1 cellular context compared by ENCODE assay signal in genomic region chr19:58509731-58510083, GRCh38.
TF ChIP-seq lines count a peak whose summit lies in the region.

No MANE protein-coding gene starts in this region.

TF ChIP-seq in K562, 482 proteins besides CTCF, POLR2A, EP300 and RAD21 (continued from another document):
- TF ChIP-seq CHD7 (IDR thresholded peaks at IDR 0.05; ENCODE audit: low read depth, low read length), result no peak
- TF ChIP-seq ZNF57 (CRISPR knock-in tag; IDR thresholded peaks at IDR 0.05), result no peak
- peak; percentile 66; the same call in 1 of the 2 replicates for TF ChIP-seq ARID1B (IDR thresholded peaks at IDR 0.05)
- no peak for TF ChIP-seq CGGBP1 (CRISPR knock-in tag; IDR thresholded peaks at IDR 0.05)
- TF ChIP-seq CLOCK (CRISPR knock-in tag; IDR thresholded peaks at IDR 0.05; ENCODE audit: borderline replicate concordance), result no peak
- TF ChIP-seq CBFB (CRISPR knock-in tag; IDR thresholded peaks at IDR 0.05), result peak; percentile 95
- no peak for TF ChIP-seq FUS (optimal IDR thresholded peaks at IDR 0.05; ENCODE audit: low read depth, low read length)
- TF ChIP-seq ZNF212 (CRISPR knock-in tag; IDR thresholded peaks at IDR 0.05), result no peak
- TF ChIP-seq ZNF785 (CRISPR knock-in tag; IDR thresholded peaks at IDR 0.05), result no peak
- TF ChIP-seq HEY1 (CRISPR knock-in tag; IDR thresholded peaks at IDR 0.05; ENCODE audit: borderline replicate concordance), result no peak
- TF ChIP-seq POLR3A (IDR thresholded peaks at IDR 0.05; ENCODE audit: borderline replicate concordance, extremely low read depth, insufficient read depth, insufficient read length), result no peak
- TF ChIP-seq RERE (CRISPR knock-in tag; IDR thresholded peaks at IDR 0.05; ENCODE audit: borderline replicate concordance), result no peak
- no peak for TF ChIP-seq MED1 (CRISPR knock-in tag; IDR thresholded peaks at IDR 0.05; ENCODE audit: borderline replicate concordance)
- no peak for TF ChIP-seq ATF1 (CRISPR knock-in tag; IDR thresholded peaks at IDR 0.05)
- peak; percentile 29; the same call in 1 of the 2 replicates for TF ChIP-seq ATF1 (tag; IDR thresholded peaks at IDR 0.05)
- TF ChIP-seq ESRRA (IDR thresholded peaks at IDR 0.05; ENCODE audit: borderline replicate concordance, low read depth), result peak; percentile 71; the same call in 1 of the 2 replicates
- no peak for TF ChIP-seq ZNF134 (CRISPR knock-in tag; conservative IDR thresholded peaks at IDR 0.05)
- TF ChIP-seq HLTF (IDR thresholded peaks at IDR 0.05), result no peak
- no peak for TF ChIP-seq KLF6 (CRISPR knock-in tag; IDR thresholded peaks at IDR 0.05; ENCODE audit: borderline replicate concordance)
- TF ChIP-seq CREB1 (IDR thresholded peaks at IDR 0.05), result no peak
- TF ChIP-seq CREB1 (CRISPR knock-in tag; IDR thresholded peaks at IDR 0.05), result peak; percentile 37; the same call in 1 of the 2 replicates
- TF ChIP-seq HIVEP1 (CRISPR knock-in tag; IDR thresholded peaks at IDR 0.05), result no peak
